28 cellular contexts compared by ENCODE assay signal in the genomic region with DNA sequence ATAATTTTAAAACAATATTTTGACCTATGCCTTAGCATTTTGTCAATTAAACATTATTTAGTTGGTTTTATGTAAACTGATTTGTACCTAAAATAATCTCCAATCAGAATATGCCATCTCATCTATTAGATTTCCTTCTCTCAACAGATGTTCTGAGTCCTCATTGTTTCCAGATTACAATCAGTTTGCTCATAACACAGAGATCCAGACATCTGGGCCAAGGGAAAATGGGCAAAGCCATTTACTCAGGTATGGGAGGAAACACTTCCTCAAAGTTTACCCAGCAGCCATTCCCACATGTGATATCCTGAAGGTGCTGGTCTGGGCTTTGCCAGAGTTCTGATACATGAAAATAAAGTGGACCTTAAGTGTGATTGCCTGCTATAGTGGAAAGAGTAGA.
DNase-seq lines count a peak whose midpoint lies in the region; ATAC-seq, FAIRE-seq and TF ChIP-seq lines count a peak whose summit lies in the region.
"Had no signal": no experiment of that assay in that cellular context is flagged by ENCODE, and none has a peak within 500 bp of the region (broad histone marks: within the 10 kb centered on the region; RNA-seq: fewer than 3 reads in every experiment).

No MANE protein-coding gene starts in this region.

- H3K36me3 ChIP-seq in mammary epithelial cell (ENCODE audit: insufficient read depth, low read length) (no peaks in the 10 kb centered on the region), breast epithelium (no peaks in the 10 kb centered on the region), astrocyte (ENCODE audit: insufficient read depth, low read length) (no peaks in the 10 kb centered on the region)

- CTCF ChIA-PET in mammary epithelial cell (lab: Charles Lee; ENCODE audit: low non-redundant PET): no interaction called here

- H3K4me3 Mint-ChIP-seq in astrocyte (ENCODE audit: unreplicated experiment): no peak overlapping the region
- H3K4me3 Mint-ChIP-seq: B cell; CD8-positive, alpha-beta T cell had no signal

- ATAC-seq in GM21723 (IDR thresholded peaks at IDR 0.05; ENCODE audit: unreplicated experiment) (no peak), GM18520 (IDR thresholded peaks at IDR 0.05; ENCODE audit: unreplicated experiment) (no peak)
- ATAC-seq: CD8-positive, alpha-beta T cell; K562 had no signal

- in situ Hi-C loops in mammary epithelial cell (cut with MboI; ENCODE audit: low sequenced_read_pairs in 2 of 2): no loop called here

- H3K27ac Mint-ChIP-seq in astrocyte (ENCODE audit: unreplicated experiment): no peak overlapping the region
- H3K27ac Mint-ChIP-seq: B cell; CD8-positive, alpha-beta T cell had no signal

- H4K20me1 ChIP-seq in mammary epithelial cell (ENCODE audit: insufficient read depth, low read length): no peaks in the 10 kb centered on the region
- H4K20me1 ChIP-seq in astrocyte (ENCODE audit: insufficient read depth, low read length): no peaks in the 10 kb centered on the region

- intact Hi-C loops in mammary epithelial cell (cut with micrococcal nuclease) (no loop called here), breast epithelium (cut with DNase I; ENCODE audit: low total_unique reads) (no loop called here), posterior cingulate gyrus (cut with DNase I) (no loop called here)

- H3K79me2 ChIP-seq in mammary epithelial cell (ENCODE audit: insufficient read depth, low read length): no peaks in the 10 kb centered on the region
- H3K79me2 ChIP-seq in astrocyte (ENCODE audit: insufficient read depth, low read length): no peaks in the 10 kb centered on the region

- H3K27me3 Mint-ChIP-seq in astrocyte (ENCODE audit: low read depth, unreplicated experiment): no peaks in the 10 kb centered on the region
- H3K27me3 Mint-ChIP-seq: B cell had no signal

- H3K9me3 ChIP-seq in mammary epithelial cell (replicated peaks; ENCODE audit: insufficient read depth, low read length): no peaks in the 10 kb centered on the region
- no peaks in the 10 kb centered on the region for H3K9me3 ChIP-seq in breast epithelium
- H3K9me3 ChIP-seq in astrocyte (ENCODE audit: insufficient read depth, low read depth, low read length): no peaks in the 10 kb centered on the region

- H3K4me1 ChIP-seq in mammary epithelial cell (ENCODE audit: insufficient read depth, low read length): peaks cover 3% of the 10 kb centered on the region
- H3K4me1 ChIP-seq in breast epithelium: no peaks in the 10 kb centered on the region
- H3K4me1 ChIP-seq in astrocyte (ENCODE audit: insufficient read depth, low read length): no peaks in the 10 kb centered on the region

- H2AFZ ChIP-seq in mammary epithelial cell (ENCODE audit: low read depth, low read length) (peak overlapping the region; percentile 28), astrocyte (ENCODE audit: low read depth, low read length) (no peak overlapping the region)

- no peak overlapping the region for H3K4me3 ChIP-seq in mammary epithelial cell (replicated peaks in 1 of 3; ENCODE audit: insufficient read depth in 1 of 3, low read depth in 2 of 3, low read length in 3 of 3)
- H3K4me3 ChIP-seq in breast epithelium: no peak overlapping the region
- no peak overlapping the region for H3K4me3 ChIP-seq in astrocyte (ENCODE audit: insufficient read depth, low read depth, low read length)
- H3K4me3 ChIP-seq: K562 had no signal

- no peak overlapping the region for H3K27ac ChIP-seq in mammary epithelial cell (ENCODE audit: insufficient read depth, low read depth, low read length)
- H3K27ac ChIP-seq in breast epithelium: no peak overlapping the region
- no peak overlapping the region for H3K27ac ChIP-seq in astrocyte (ENCODE audit: low read depth, low read length)
- H3K27ac ChIP-seq: 22Rv1, C4-2B had no signal

- dilution Hi-C loops in mammary epithelial cell (cut with HindIII; ENCODE audit: low sequenced_read_pairs): no loop called here

- H3K4me2 ChIP-seq in mammary epithelial cell (ENCODE audit: insufficient read depth, low read depth, low read length) (no peak overlapping the region), astrocyte (ENCODE audit: low read length) (no peak overlapping the region)

- H3K27me3 ChIP-seq in mammary epithelial cell (ENCODE audit: insufficient read depth, low read length): no peaks in the 10 kb centered on the region
- peaks cover 0 to 25% of the 10 kb centered on the region in 2 donors for H3K27me3 ChIP-seq in breast epithelium
- H3K27me3 ChIP-seq in astrocyte (ENCODE audit: insufficient read depth, low read length): no peaks in the 10 kb centered on the region

- H3K4me1 Mint-ChIP-seq in astrocyte (ENCODE audit: low read depth, unreplicated experiment): peaks cover 7% of the 10 kb centered on the region
- H3K4me1 Mint-ChIP-seq: B cell had no signal

- TF ChIP-seq CTCF in mammary epithelial cell (conservative IDR thresholded peaks at IDR 0.05 in 1 of 2, IDR thresholded peaks at IDR 0.05 in 1 of 2; ENCODE audit: extremely low read depth in 1 of 2, insufficient read depth in 1 of 2, low read depth in 1 of 2, low read length in 2 of 2) (no peak), breast epithelium (IDR thresholded peaks at IDR 0.05) (no peak), astrocyte (IDR thresholded peaks at IDR 0.05; ENCODE audit: insufficient read depth, low read depth, low read length) (no peak)

- peak; percentile 31 for DNase-seq in mammary epithelial cell
- DNase-seq in breast epithelium (ENCODE audit: low spot score in 2 of 2): no peak
- no peak for DNase-seq in astrocyte (ENCODE audit: low read depth)
- peak; percentile 8 for DNase-seq in fibroblast of peridontal ligament (ENCODE audit: extremely low read depth)
- no peak for DNase-seq in posterior cingulate gyrus
- no peak for DNase-seq in NCI-H748 (lab: John Stamatoyannopoulos, UW; ENCODE audit: unreplicated experiment)
- DNase-seq: CD8-positive, alpha-beta T cell; DMS 273 treated with DMSO at 0.1 percent for 48 hours; DMS79 treated with DMSO at 0.1 percent for 48 hours; GF-D8; H7; Kasumi-1; NCI-H1092 treated with DMSO at 0.1 percent for 48 hours; NCI-H1436; NCI-H187 treated with DMSO at 0.1 percent for 48 hours; NCI-H2107; NCI-H524 treated with DMSO at 0.1 percent for 48 hours; NCI-H82; NK-92 treated with Interleukin-12 subunit alpha and Interleukin-12 subunit beta, amount 100 ng/mL, for 24 hours; RPMI8226; SHP77 treated with DMSO at 0.1 percent for 48 hours had no signal

- H3K36me3 Mint-ChIP-seq in astrocyte (ENCODE audit: low read depth, unreplicated experiment): no peaks in the 10 kb centered on the region
- H3K36me3 Mint-ChIP-seq: CD8-positive, alpha-beta T cell had no signal

- FAIRE-seq in astrocyte (lab: Jason Lieb, UNC): peak; percentile 20
- FAIRE-seq: GM12891, K562 had no signal

- H3K9me3 Mint-ChIP-seq in astrocyte (ENCODE audit: unreplicated experiment): no peaks in the 10 kb centered on the region
- H3K9me3 Mint-ChIP-seq: CD8-positive, alpha-beta T cell had no signal

- H3K9ac ChIP-seq in mammary epithelial cell (ENCODE audit: insufficient read depth, low read length): no peak overlapping the region
- no peak overlapping the region for H3K9ac ChIP-seq in astrocyte (ENCODE audit: low read length)

- no TSS peak for BruUV-seq in mammary epithelial cell (replicated peaks; lab: Mats Ljungman, UMichigan)

- TF ChIP-seq POLR2A in breast epithelium (IDR thresholded peaks at IDR 0.05): no peak

Comparison
In these comparisons a context has a peak if more than half of its experiments do, and no peak if none do; other contexts are left out.
1. DNase-seq: peak in mammary epithelial cell (single experiment) and fibroblast of peridontal ligament (single experiment); none in breast epithelium (0 of 2), astrocyte (single experiment), posterior cingulate gyrus (0 of 10) and NCI-H748 (single experiment).